ENCODE assay signal across 37 cellular contexts in the genomic region with DNA sequence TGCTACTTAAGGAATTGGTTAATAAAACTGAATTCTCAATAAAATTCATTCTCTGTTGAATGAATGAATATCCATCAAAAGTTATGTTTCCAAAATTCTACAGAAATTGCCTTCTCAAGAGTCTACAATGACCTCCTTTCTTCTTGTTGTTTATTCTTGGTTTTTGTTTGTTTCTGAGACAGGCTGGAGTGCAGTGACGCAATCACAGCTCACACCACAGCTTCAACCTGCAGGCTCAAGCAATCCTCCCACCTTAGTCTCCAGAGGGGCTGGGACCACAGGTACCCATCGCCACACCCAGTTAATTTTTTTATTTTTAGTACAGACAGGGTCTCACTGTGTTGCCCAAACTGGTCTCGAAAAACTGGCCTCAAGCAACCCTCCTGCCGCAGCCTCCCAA.
"Had no signal": no experiment of that assay in that cellular context is flagged by ENCODE, and none has a peak within 500 bp of the region (broad histone marks: within the 10 kb centered on the region; RNA-seq: fewer than 3 reads in every experiment).

No MANE protein-coding gene starts in this region.

- FAIRE-seq: RCC 7860 had no signal

- H3K27ac ChIP-seq: ascending aorta, PC-9, RWPE1, VCaP had no signal

- H3K9me3 ChIP-seq: ascending aorta had no signal

- H3K9me3 Mint-ChIP-seq: activated B cell treated with CpG ODN at 0.5 μM for 24 hours; activated CD4-positive, alpha-beta memory T cell treated with anti-CD3 and anti-CD28 coated beads for 36 hours; activated naive CD8-positive, alpha-beta T cell treated with anti-CD3 and anti-CD28 coated beads for 36 hours; activated T-cell treated with anti-CD3 and anti-CD28 coated beads, Interleukin-2, amount 50 U/mL, for 4 hours; activated T-helper 17 cell treated with anti-CD3 and anti-CD28 coated beads, Interleukin-2, amount 50 U/mL, for 72 hours; T-cell had no signal

- ATAC-seq: activated T-cell treated with anti-CD3 and anti-CD28 coated beads, Interleukin-2, amount 50 U/mL, for 4 hours; activated T-helper 17 cell treated with anti-CD3 and anti-CD28 coated beads, Interleukin-2, amount 50 U/mL, for 72 hours; Right ventricle myocardium inferior; SK-N-SH treated with all-trans-retinoic acid at 6 μM for 48 hours; T-cell had no signal

- H2AFZ ChIP-seq: PC-9 had no signal

- H3K27ac Mint-ChIP-seq: activated B cell treated with CpG ODN at 0.5 μM for 24 hours; activated CD4-positive, alpha-beta memory T cell treated with anti-CD3 and anti-CD28 coated beads for 36 hours; activated naive CD8-positive, alpha-beta T cell treated with anti-CD3 and anti-CD28 coated beads for 36 hours; activated T-helper 17 cell treated with anti-CD3 and anti-CD28 coated beads, Interleukin-2, amount 50 U/mL, for 72 hours; T-cell had no signal

- H3K4me1 ChIP-seq: ascending aorta had no signal

- H3K4me3 ChIP-seq: ascending aorta, PC-9 had no signal

- H3K27me3 ChIP-seq: ascending aorta had no signal

- H3K27me3 Mint-ChIP-seq: activated B cell treated with CpG ODN at 0.5 μM for 24 hours; activated CD4-positive, alpha-beta memory T cell treated with anti-CD3 and anti-CD28 coated beads for 36 hours; activated naive CD8-positive, alpha-beta T cell treated with anti-CD3 and anti-CD28 coated beads for 36 hours; activated T-helper 17 cell treated with anti-CD3 and anti-CD28 coated beads, Interleukin-2, amount 50 U/mL, for 72 hours; T-cell had no signal

- H3K4me2 ChIP-seq: PC-9 had no signal

- H3K4me3 Mint-ChIP-seq: activated B cell treated with CpG ODN at 0.5 μM for 24 hours; activated CD4-positive, alpha-beta memory T cell treated with anti-CD3 and anti-CD28 coated beads for 36 hours; activated naive CD8-positive, alpha-beta T cell treated with anti-CD3 and anti-CD28 coated beads for 36 hours; activated T-cell treated with anti-CD3 and anti-CD28 coated beads, Interleukin-2, amount 50 U/mL, for 4 hours; activated T-helper 17 cell treated with anti-CD3 and anti-CD28 coated beads, Interleukin-2, amount 50 U/mL, for 72 hours; T-cell had no signal

- H3K4me1 Mint-ChIP-seq: activated T-helper 17 cell treated with anti-CD3 and anti-CD28 coated beads, Interleukin-2, amount 50 U/mL, for 72 hours had no signal

- DNase-seq: activated B cell treated with CpG ODN at 0.5 μM for 24 hours; activated CD4-positive, alpha-beta memory T cell treated with anti-CD3 and anti-CD28 coated beads for 36 hours; activated CD4-positive, alpha-beta T cell treated with anti-CD3 and anti-CD28 coated beads for 4 hours; activated CD4-positive, alpha-beta T cell treated with anti-CD3 and anti-CD28 coated beads, Interleukin-2, amount 50 U/mL, for 1 hour; activated CD4-positive, CD25-positive, alpha-beta regulatory T cell treated with anti-CD3 and anti-CD28 coated beads, Interleukin-2, amount 50 U/mL, for 72 hours; activated CD8-positive, alpha-beta memory T cell treated with anti-CD3 and anti-CD28 coated beads, Interleukin-2, amount 50 U/mL, for 4 hours; activated effector memory CD4-positive, alpha-beta T cell treated with anti-CD3 and anti-CD28 coated beads, Interleukin-2, amount 50 U/mL, for 16 hours; activated naive CD4-positive, alpha-beta T cell; activated naive CD4-positive, alpha-beta T cell treated with anti-CD3 and anti-CD28 coated beads, Interleukin-2, amount 50 U/mL, for 16 hours; activated naive CD8-positive, alpha-beta T cell treated with anti-CD3 and anti-CD28 coated beads for 36 hours; activated T-cell treated with anti-CD3 and anti-CD28 coated beads for 4 hours; activated T-cell treated with anti-CD3 and anti-CD28 coated beads, Interleukin-2, amount 50 U/mL, for 4 hours; amygdala; cerebellar nuclear complex; NCI-H1092 treated with DMSO at 0.1 percent for 48 hours; NCI-H1417; NCI-H146; NCI-H187; NCI-H2029 treated with DMSO at 0.1 percent for 48 hours; NCI-H2107; NCI-H2171; NCI-H510A; NCI-H526; NCI-H748 treated with DMSO at 0.1 percent for 48 hours; NK-92 treated with Interleukin-12 subunit alpha and Interleukin-12 subunit beta, amount 100 ng/mL, for 24 hours; PC-9; SIG-M5; T-cell; T-helper 2 cell; T-helper 9 cell had no signal
